1 cellular context compared by ENCODE assay signal in genomic region chr19:15418588-15419412, GRCh38.
TF ChIP-seq lines count a peak whose summit lies in the region.

TSS of gene AKAP8L (minus strand) at chr19:15418988. CDS start at chr19:15418923, 65 bp downstream.

TF ChIP-seq in HepG2, 621 proteins besides CTCF, POLR2A, EP300 and RAD21 (continued from another document and continues in another):
- TF ChIP-seq ZFP91 (CRISPR knock-in tag; IDR thresholded peaks at IDR 0.05; ENCODE audit: borderline replicate concordance) (peak; percentile 90; the same call in 1 of the 2 replicates), ZNF124 (CRISPR knock-in tag; IDR thresholded peaks at IDR 0.05) (no peak), ATAD3A (CRISPR knock-in tag; IDR thresholded peaks at IDR 0.05) (no peak), NR2F6 (IDR thresholded peaks at IDR 0.05) (no peak), NR2F6 (CRISPR knock-in tag; IDR thresholded peaks at IDR 0.05) (0 out of 2 replicates have a peak, but pooled peaks have one; percentile 5), GFI1 (CRISPR knock-in tag; IDR thresholded peaks at IDR 0.05; ENCODE audit: borderline replicate concordance) (no peak), KDM6A (CRISPR knock-in tag; IDR thresholded peaks at IDR 0.05; ENCODE audit: low read depth) (no peak), ZNF496 (CRISPR knock-in tag; IDR thresholded peaks at IDR 0.05; ENCODE audit: insufficient replicate concordance) (no peak), ZNF816 (CRISPR knock-in tag; IDR thresholded peaks at IDR 0.05; ENCODE audit: borderline replicate concordance) (no peak), ZNF75D (CRISPR knock-in tag; IDR thresholded peaks at IDR 0.05; ENCODE audit: borderline replicate concordance) (no peak), ZNF768 (CRISPR knock-in tag; IDR thresholded peaks at IDR 0.05) (0 out of 2 replicates have a peak, but pooled peaks have one; percentile 9), ZNF724P (CRISPR knock-in tag; IDR thresholded peaks at IDR 0.05; ENCODE audit: borderline replicate concordance) (no peak), ZNF280D (CRISPR knock-in tag; IDR thresholded peaks at IDR 0.05) (no peak), GATAD1 (CRISPR knock-in tag; IDR thresholded peaks at IDR 0.05) (peak; percentile 78), BRF2 (CRISPR knock-in tag; IDR thresholded peaks at IDR 0.05) (no peak), HCFC1 (IDR thresholded peaks at IDR 0.05; ENCODE audit: low read depth, low read length) (0 out of 2 replicates have a peak, but pooled peaks have one; percentile 18), RARG (CRISPR knock-in tag; IDR thresholded peaks at IDR 0.05; ENCODE audit: low read depth) (peak; percentile 76; the same call in 1 of the 2 replicates), ZNF563 (CRISPR knock-in tag; IDR thresholded peaks at IDR 0.05) (no peak; the same call in 1 of the 2 replicates), ZNF619 (CRISPR knock-in tag; IDR thresholded peaks at IDR 0.05) (peak; percentile 66; the same call in 1 of the 2 replicates), PHF20 (CRISPR knock-in tag; IDR thresholded peaks at IDR 0.05) (peak; percentile 69; the same call in 1 of the 2 replicates), SMARCE1 (IDR thresholded peaks at IDR 0.05; ENCODE audit: borderline replicate concordance) (no peak), JUND (CRISPR knock-in tag; IDR thresholded peaks at IDR 0.05) (no peak), ZBTB37 (CRISPR knock-in tag; IDR thresholded peaks at IDR 0.05) (no peak), PHF8 (CRISPR knock-in tag; IDR thresholded peaks at IDR 0.05) (peak; percentile 90), KMT2B (CRISPR knock-in tag; IDR thresholded peaks at IDR 0.05) (0 out of 2 replicates have a peak, but pooled peaks have one; percentile 37), ZBTB39 (CRISPR knock-in tag; IDR thresholded peaks at IDR 0.05) (0 out of 2 replicates have a peak, but pooled peaks have one; percentile 69), MTF1 (CRISPR knock-in tag; IDR thresholded peaks at IDR 0.05) (0 out of 2 replicates have a peak, but pooled peaks have one; percentile 24), XBP1 (CRISPR knock-in tag; IDR thresholded peaks at IDR 0.05) (no peak), ZSCAN22 (CRISPR knock-in tag; IDR thresholded peaks at IDR 0.05) (no peak), ZNF720 (CRISPR knock-in tag; IDR thresholded peaks at IDR 0.05) (no peak), MYC (CRISPR knock-in tag; IDR thresholded peaks at IDR 0.05; ENCODE audit: borderline replicate concordance) (peak; percentile 85), ZNF556 (CRISPR knock-in tag; IDR thresholded peaks at IDR 0.05; ENCODE audit: borderline replicate concordance) (no peak), ZKSCAN8 (CRISPR knock-in tag; IDR thresholded peaks at IDR 0.05; ENCODE audit: borderline replicate concordance) (no peak; the same call in 1 of the 2 replicates), YY1 (IDR thresholded peaks at IDR 0.05; ENCODE audit: insufficient read depth, insufficient replicate concordance, low read depth, low read length) (peak; percentile 93), SMC3 (IDR thresholded peaks at IDR 0.05; ENCODE audit: low read length) (peak; percentile 62; the same call in 1 of the 2 replicates), ZBTB4 (CRISPR knock-in tag; IDR thresholded peaks at IDR 0.05; ENCODE audit: borderline replicate concordance) (peak; percentile 72; the same call in 1 of the 2 replicates), MAX (IDR thresholded peaks at IDR 0.05) (peak; percentile 73), PATZ1 (CRISPR knock-in tag; IDR thresholded peaks at IDR 0.05) (0 out of 2 replicates have a peak, but pooled peaks have one; percentile 22), ETS1 (CRISPR knock-in tag; IDR thresholded peaks at IDR 0.05) (no peak), ZNF7 (CRISPR knock-in tag; IDR thresholded peaks at IDR 0.05) (no peak), NR2C2 (CRISPR knock-in tag; IDR thresholded peaks at IDR 0.05; ENCODE audit: borderline replicate concordance) (no peak), TGIF2 (CRISPR knock-in tag; IDR thresholded peaks at IDR 0.05) (no peak), ZNF772 (CRISPR knock-in tag; IDR thresholded peaks at IDR 0.05) (no peak; the same call in 1 of the 2 replicates), POGK (CRISPR knock-in tag; conservative IDR thresholded peaks at IDR 0.05) (peak; percentile 81; the same call in 1 of the 2 replicates), ZNF234 (CRISPR knock-in tag; conservative IDR thresholded peaks at IDR 0.05) (peak; percentile 85; the same call in 1 of the 2 replicates), AGO2 (optimal IDR thresholded peaks at IDR 0.05; ENCODE audit: low read depth, low read length) (peak; percentile 92), PCBP2 (optimal IDR thresholded peaks at IDR 0.05; ENCODE audit: low read depth, low read length, poor library complexity, severe bottlenecking) (no peak), ZNF644 (CRISPR knock-in tag; IDR thresholded peaks at IDR 0.05; ENCODE audit: low read depth) (no peak)
